In the genomic region with DNA sequence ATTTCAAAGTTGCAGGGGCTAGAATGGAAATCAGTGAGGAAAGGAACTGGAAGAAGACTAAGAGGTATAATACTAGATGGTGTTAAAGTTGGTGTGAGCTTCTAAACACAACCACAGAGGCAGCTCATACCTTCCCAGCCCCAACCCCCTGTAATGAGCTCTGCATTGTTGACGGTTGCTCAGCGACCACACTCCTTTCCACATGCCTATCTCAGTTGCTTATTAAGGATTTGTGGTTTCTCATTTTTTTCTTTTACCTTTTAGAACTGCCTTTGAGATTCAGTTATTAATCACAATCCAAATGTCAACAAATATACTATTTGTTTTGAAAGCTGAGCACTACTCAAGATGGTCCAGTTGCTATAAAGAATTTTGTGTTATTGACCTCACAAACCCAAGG, we compare ENCODE assay signal across 25 cellular contexts.
DNase-seq lines count a peak whose midpoint lies in the region; TF ChIP-seq lines count a peak whose summit lies in the region.
"Had no signal": no experiment of that assay in that cellular context is flagged by ENCODE, and none has a peak within 500 bp of the region (broad histone marks: within the 10 kb centered on the region; RNA-seq: fewer than 3 reads in every experiment).

No MANE protein-coding gene starts in this region.

- TF ChIP-seq POLR2A in thyroid gland (IDR thresholded peaks at IDR 0.05), result no peak
- no peak for TF ChIP-seq POLR2A in prostate gland (IDR thresholded peaks at IDR 0.05)

- in situ Hi-C loops in mammary epithelial cell (cut with MboI; ENCODE audit: low sequenced_read_pairs in 2 of 2), result no loop called here

- CTCF ChIA-PET in mammary epithelial cell (lab: Charles Lee; ENCODE audit: low non-redundant PET) (no interaction called here), MCF 10A (lab: Yijun Ruan, JAX) (interaction anchor here (0.6 to 1.3 kb wide), 3 partner anchors 13 to 832 kb away, joined by 3 read pairs; no protein-coding TSS in a partner anchor)

- H3K4me1 ChIP-seq in mammary epithelial cell (ENCODE audit: insufficient read depth, low read length) (peaks cover 12% of the 10 kb centered on the region), thyroid gland (no peaks in the 10 kb centered on the region), prostate gland (replicated peaks) (no peaks in the 10 kb centered on the region)
- H3K4me1 ChIP-seq: breast epithelium, tibial artery had no signal

- H3K27me3 ChIP-seq in mammary epithelial cell (ENCODE audit: insufficient read depth, low read length), result no peaks in the 10 kb centered on the region
- no peaks in the 10 kb centered on the region for H3K27me3 ChIP-seq in thyroid gland
- no peaks in the 10 kb centered on the region for H3K27me3 ChIP-seq in prostate gland (replicated peaks; ENCODE audit: insufficient read depth)
- H3K27me3 ChIP-seq: breast epithelium, tibial artery had no signal

- H2AFZ ChIP-seq in mammary epithelial cell (ENCODE audit: low read depth, low read length), result no peak overlapping the region

- H3K27ac ChIP-seq in mammary epithelial cell (ENCODE audit: insufficient read depth, low read depth, low read length), result no peak overlapping the region
- no peak overlapping the region for H3K27ac ChIP-seq in thyroid gland
- H3K27ac ChIP-seq in prostate gland, result no peak overlapping the region
- H3K27ac ChIP-seq: breast epithelium, RWPE1, tibial artery had no signal

- 95% methylated on average over 2 of the region's 2 CpGs for WGBS in mammary epithelial cell (ENCODE audit: low coverage, missing lambda C conversion rate)
- 53 to 63% methylated on average over 2 of the region's 2 CpGs for WGBS in thyroid gland, 2 donors
- WGBS in prostate gland, result 53% methylated on average over 2 of the region's 2 CpGs

- no peaks in the 10 kb centered on the region for H3K9me3 Mint-ChIP-seq in MCF 10A (ENCODE audit: unreplicated experiment)
- H3K9me3 Mint-ChIP-seq: activated CD4-positive, alpha-beta memory T cell treated with anti-CD3 and anti-CD28 coated beads, Interleukin-2, amount 10 ng/mL, durations not matched to agents 7 days and 5 days; stimulated activated naive CD8-positive, alpha-beta T cell treated with anti-CD3 and anti-CD28 coated beads, Interleukin-15, Interleukin-2, amounts not matched to agents 100 ng/mL and 50 ng/mL, for 24 hours had no signal

- H3K4me2 ChIP-seq in mammary epithelial cell (ENCODE audit: insufficient read depth, low read depth, low read length), result no peak overlapping the region

- no peaks in the 10 kb centered on the region for H3K36me3 Mint-ChIP-seq in MCF 10A (ENCODE audit: insufficient read depth, unreplicated experiment)

- POLR2A ChIA-PET in MCF 10A (lab: Yijun Ruan, JAX), result no interaction called here

- no peak overlapping the region for H3K9ac ChIP-seq in mammary epithelial cell (ENCODE audit: insufficient read depth, low read length)

- no peaks in the 10 kb centered on the region for H3K9me3 ChIP-seq in mammary epithelial cell (replicated peaks; ENCODE audit: insufficient read depth, low read length)
- H3K9me3 ChIP-seq in thyroid gland, result no peaks in the 10 kb centered on the region
- H3K9me3 ChIP-seq in prostate gland, result no peaks in the 10 kb centered on the region
- H3K9me3 ChIP-seq: breast epithelium, tibial artery had no signal

- no peak overlapping the region for H3K27ac Mint-ChIP-seq in MCF 10A (ENCODE audit: low read depth, unreplicated experiment)
- H3K27ac Mint-ChIP-seq: activated CD4-positive, alpha-beta memory T cell treated with anti-CD3 and anti-CD28 coated beads, Interleukin-2, amount 10 ng/mL, durations not matched to agents 7 days and 5 days; dendritic cell treated with granulocyte-macrophage colony-stimulating factor and Interleukin-4, amounts not matched to agents 40 ng/mL and 50 ng/mL, for 4 days; stimulated activated naive CD8-positive, alpha-beta T cell treated with anti-CD3 and anti-CD28 coated beads, Interleukin-15, Interleukin-2, amounts not matched to agents 100 ng/mL and 50 ng/mL, for 24 hours had no signal

- no peaks in the 10 kb centered on the region for H4K20me1 ChIP-seq in mammary epithelial cell (ENCODE audit: insufficient read depth, low read length)

- DNase-seq in mammary epithelial cell (peak; percentile 72), MCF 10A (ENCODE audit: unreplicated experiment) (no peak), astrocyte of the hippocampus (ENCODE audit: low read depth, low spot score) (peak; percentile 82), kidney tubule cell (ENCODE audit: low spot score) (peak; percentile 71), thyroid gland (no peak), NCI-H524 treated with DMSO at 0.1 percent for 48 hours (lab: John Stamatoyannopoulos, UW) (no peak), posterior cingulate gyrus (no peak), prostate gland (ENCODE audit: low spot score) (no peak)
- DNase-seq: activated CD4-positive, alpha-beta memory T cell treated with anti-CD3 and anti-CD28 coated beads, Interleukin-2, amount 10 ng/mL, durations not matched to agents 7 days and 5 days; activated CD4-positive, CD25-positive, alpha-beta regulatory T cell; activated effector memory CD4-positive, alpha-beta T cell treated with anti-CD3 and anti-CD28 coated beads, Interleukin-2, amount 50 U/mL, for 16 hours; activated T-cell treated with anti-CD3 and anti-CD28 coated beads for 4 hours; COR-L47; GOT3; NCI-H1105 treated with DMSO at 0.1 percent for 48 hours; NCI-H510A treated with DMSO at 0.1 percent for 48 hours; right cardiac atrium; stimulated activated CD4-positive, alpha-beta T cell treated with anti-CD3 and anti-CD28 coated beads, Interleukin-12 subunit alpha, Interleukin-12 subunit beta, amount 100 ng/mL, for 4 hours; stimulated activated CD4-positive, alpha-beta T cell treated with anti-CD3 and anti-CD28 coated beads, Interleukin-4, amount 100 ng/mL, for 4 hours; T-helper 9 cell; tibial artery had no signal

- H3K36me3 ChIP-seq in mammary epithelial cell (ENCODE audit: insufficient read depth, low read length) (no peaks in the 10 kb centered on the region), thyroid gland (no peaks in the 10 kb centered on the region), prostate gland (no peaks in the 10 kb centered on the region)
- H3K36me3 ChIP-seq: breast epithelium, tibial artery had no signal

- no peak overlapping the region for H3K4me3 Mint-ChIP-seq in MCF 10A (ENCODE audit: unreplicated experiment)
- H3K4me3 Mint-ChIP-seq: activated CD4-positive, alpha-beta memory T cell treated with anti-CD3 and anti-CD28 coated beads, Interleukin-2, amount 10 ng/mL, durations not matched to agents 7 days and 5 days; dendritic cell treated with granulocyte-macrophage colony-stimulating factor and Interleukin-4, amounts not matched to agents 40 ng/mL and 50 ng/mL, for 4 days; stimulated activated naive CD8-positive, alpha-beta T cell treated with anti-CD3 and anti-CD28 coated beads, Interleukin-15, Interleukin-2, amounts not matched to agents 100 ng/mL and 50 ng/mL, for 24 hours had no signal

- dilution Hi-C loops in mammary epithelial cell (cut with HindIII; ENCODE audit: low sequenced_read_pairs), result no loop called here

- BruUV-seq in mammary epithelial cell (replicated peaks; lab: Mats Ljungman, UMichigan) (no TSS peak), MCF 10A (replicated peaks; lab: Mats Ljungman, UMichigan) (no TSS peak)

- TF ChIP-seq CTCF in mammary epithelial cell (conservative IDR thresholded peaks at IDR 0.05 in 1 of 2, IDR thresholded peaks at IDR 0.05 in 1 of 2; ENCODE audit: extremely low read depth in 1 of 2, insufficient read depth in 1 of 2, low read depth in 1 of 2, low read length in 2 of 2) (no peak), MCF 10A (IDR thresholded peaks at IDR 0.05; ENCODE audit: unreplicated experiment) (no peak), thyroid gland (IDR thresholded peaks at IDR 0.05) (no peak), prostate gland (IDR thresholded peaks at IDR 0.05) (no peak)

- H3K4me1 Mint-ChIP-seq in MCF 10A (ENCODE audit: insufficient read depth, unreplicated experiment), result peaks cover 18% of the 10 kb centered on the region
- H3K4me1 Mint-ChIP-seq: activated CD4-positive, alpha-beta memory T cell treated with anti-CD3 and anti-CD28 coated beads, Interleukin-2, amount 10 ng/mL, durations not matched to agents 7 days and 5 days had no signal

- intact Hi-C loops in mammary epithelial cell (cut with micrococcal nuclease), result no loop called here
- intact Hi-C loops in MCF 10A (cut with micrococcal nuclease), result no loop called here
- intact Hi-C loops in thyroid gland (cut with DNase I), result no loop called here
- intact Hi-C loops in posterior cingulate gyrus (cut with DNase I), result no loop called here
- intact Hi-C loops in prostate gland (cut with DNase I), result no loop called here

- H3K79me2 ChIP-seq in mammary epithelial cell (ENCODE audit: insufficient read depth, low read length), result no peaks in the 10 kb centered on the region

- H3K4me3 ChIP-seq in mammary epithelial cell (replicated peaks in 1 of 3; ENCODE audit: insufficient read depth in 1 of 3, low read depth in 2 of 3, low read length in 3 of 3) (no peak overlapping the region), thyroid gland (replicated peaks in 1 of 3) (no peak overlapping the region), prostate gland (no peak overlapping the region)
- H3K4me3 ChIP-seq: breast epithelium, tibial artery had no signal

- no peaks in the 10 kb centered on the region for H3K27me3 Mint-ChIP-seq in MCF 10A (ENCODE audit: insufficient read depth, unreplicated experiment)
- H3K27me3 Mint-ChIP-seq: activated CD4-positive, alpha-beta memory T cell treated with anti-CD3 and anti-CD28 coated beads, Interleukin-2, amount 10 ng/mL, durations not matched to agents 7 days and 5 days; dendritic cell treated with granulocyte-macrophage colony-stimulating factor and Interleukin-4, amounts not matched to agents 40 ng/mL and 50 ng/mL, for 4 days; stimulated activated naive CD8-positive, alpha-beta T cell treated with anti-CD3 and anti-CD28 coated beads, Interleukin-15, Interleukin-2, amounts not matched to agents 100 ng/mL and 50 ng/mL, for 24 hours had no signal

Comparison
In these comparisons a context has a peak if more than half of its experiments do, and no peak if none do; other contexts are left out.
1. DNase-seq: peak in mammary epithelial cell (single experiment), astrocyte of the hippocampus (single experiment) and kidney tubule cell (single experiment); none in MCF 10A (single experiment), thyroid gland (0 of 2), NCI-H524 treated with DMSO at 0.1 percent for 48 hours (single experiment), posterior cingulate gyrus (0 of 10) and prostate gland (single experiment).